In genomic region chrX:153608821-153609220, GRCh38 we compare ENCODE assay signal across 13 cellular contexts. TPM values are rescaled to one million over a fixed set of nuclear protein-coding genes. Genes with fewer than 3 reads are reported as not detected.
"Had no signal": no experiment of that assay in that cellular context is flagged by ENCODE, and none has a peak within 500 bp of the region (broad histone marks: within the 10 kb centered on the region; RNA-seq: fewer than 3 reads in every experiment).

No MANE protein-coding gene starts in this region.

- H3K4me3 Mint-ChIP-seq: endodermal cell, mesothelial cell of epicardium, nephron progenitor cell had no signal

- DNase-seq: activated CD4-positive, alpha-beta T cell treated with anti-CD3 and anti-CD28 coated beads, Interleukin-2, amount 50 U/mL, for 1 hour; activated naive CD8-positive, alpha-beta T cell treated with anti-CD3 and anti-CD28 coated beads, Interleukin-2, amount 10 ng/mL, durations not matched to agents 7 days and 5 days; endodermal cell; erythroblast; heart right ventricle; nephron progenitor cell; psoas muscle; right lobe of liver had no signal

- H3K36me3 Mint-ChIP-seq: activated naive CD8-positive, alpha-beta T cell treated with anti-CD3 and anti-CD28 coated beads, Interleukin-2, amount 10 ng/mL, durations not matched to agents 7 days and 5 days; mesothelial cell of epicardium had no signal

- ATAC-seq: right lobe of liver had no signal

- H3K4me1 Mint-ChIP-seq: endodermal cell, nephron progenitor cell had no signal

- H3K9me3 Mint-ChIP-seq: activated naive CD8-positive, alpha-beta T cell treated with anti-CD3 and anti-CD28 coated beads, Interleukin-2, amount 10 ng/mL, durations not matched to agents 7 days and 5 days; activated T-helper 1 cell treated with anti-CD3 and anti-CD28 coated beads, Interleukin-12 subunit alpha, Interleukin-12 subunit beta, Interleukin-2, Interleukin-4 antibody, amounts not matched to agents 30 ng/mL and 10 ng/mL and 1 ng/mL, durations not matched to agents 14 hours and 24 hours and 36 hours had no signal

- H3K27ac Mint-ChIP-seq: activated naive CD8-positive, alpha-beta T cell treated with anti-CD3 and anti-CD28 coated beads, Interleukin-2, amount 10 ng/mL, durations not matched to agents 7 days and 5 days; activated T-helper 1 cell treated with anti-CD3 and anti-CD28 coated beads, Interleukin-12 subunit alpha, Interleukin-12 subunit beta, Interleukin-2, Interleukin-4 antibody, amounts not matched to agents 30 ng/mL and 10 ng/mL and 1 ng/mL, durations not matched to agents 14 hours and 24 hours and 36 hours; endodermal cell; mesothelial cell of epicardium; nephron progenitor cell had no signal

RNA-seq across cellular contexts. Expression of gene DUSP9, which starts 38.2 kb away (rescaled TPM):
- total RNA-seq: activated naive CD8-positive, alpha-beta T cell treated with anti-CD3 and anti-CD28 coated beads, Interleukin-2, amount 10 ng/mL, durations not matched to agents 7 days and 5 days; ascending aorta; chondrocyte; psoas muscle; thoracic aorta had no signal
